In genomic region chr3:126259411-126260391, GRCh38 we compare ENCODE assay signal across 8 cellular contexts.
DNase-seq lines count a peak whose midpoint lies in the region; ATAC-seq and TF ChIP-seq lines count a peak whose summit lies in the region.

No MANE protein-coding gene starts in this region.

- DNase-seq in stimulated activated CD4-positive, alpha-beta T cell treated with anti-CD3 and anti-CD28 coated beads, Interleukin-4, amount 100 ng/mL, for 48 hours (ENCODE audit: low read depth in 2 of 2): peak; percentile 4 to 9
- no peak for DNase-seq in stimulated activated CD4-positive, alpha-beta T cell treated with anti-CD3 and anti-CD28 coated beads, Interleukin-4, amount 100 ng/mL, for 4 hours
- DNase-seq in left cardiac atrium (peak; percentile 63), mesothelial cell of epicardium (ENCODE audit: low spot score in 2 of 2, unreplicated experiment in 2 of 2) (no peak), DMS114 treated with DMSO at 0.1 percent for 48 hours (lab: John Stamatoyannopoulos, UW; ENCODE audit: unreplicated experiment) (no peak)
- peak; percentile 49 for DNase-seq in stimulated activated CD8-positive, alpha-beta memory T cell treated with anti-CD3 and anti-CD28 coated beads, Interleukin-4, amount 100 ng/mL, for 48 hours
- DNase-seq in effector memory CD8-positive, alpha-beta T cell: no peak

- peak; percentile 83 to 90 for ATAC-seq in left cardiac atrium
- ATAC-seq in effector memory CD8-positive, alpha-beta T cell (replicated peaks): no peak

- peaks cover 14% of the 10 kb centered on the region for H3K4me1 Mint-ChIP-seq in mesothelial cell of epicardium
- H3K4me1 Mint-ChIP-seq in effector memory CD8-positive, alpha-beta T cell (ENCODE audit: low read depth in 2 of 2): peaks cover 2 to 8% of the 10 kb centered on the region in 2 donors

- no peak overlapping the region for H3K27ac Mint-ChIP-seq in mesothelial cell of epicardium
- no peak overlapping the region for H3K27ac Mint-ChIP-seq in effector memory CD8-positive, alpha-beta T cell

- intact Hi-C loops in left cardiac atrium (cut with DNase I): loop anchor here (1.0 to 5.0 kb wide), 4 partner anchors 118 to 213 kb away; no protein-coding TSS in a partner anchor

- TF ChIP-seq CTCF in VCaP (conservative IDR thresholded peaks at IDR 0.05): peak; percentile 52
- no peak for TF ChIP-seq CTCF in mesothelial cell of epicardium (IDR thresholded peaks at IDR 0.05; ENCODE audit: unreplicated experiment)

- H3K36me3 Mint-ChIP-seq in mesothelial cell of epicardium: no peaks in the 10 kb centered on the region
- H3K36me3 Mint-ChIP-seq in effector memory CD8-positive, alpha-beta T cell (ENCODE audit: insufficient read depth): peaks cover 3% of the 10 kb centered on the region

- H3K27me3 Mint-ChIP-seq in mesothelial cell of epicardium (ENCODE audit: low read depth): no peaks in the 10 kb centered on the region
- H3K27me3 Mint-ChIP-seq in effector memory CD8-positive, alpha-beta T cell: peaks cover 35 to 60% of the 10 kb centered on the region in 2 donors

- H3K4me3 Mint-ChIP-seq in mesothelial cell of epicardium: no peak overlapping the region
- no peak overlapping the region for H3K4me3 Mint-ChIP-seq in effector memory CD8-positive, alpha-beta T cell

- no peaks in the 10 kb centered on the region for H3K9me3 Mint-ChIP-seq in mesothelial cell of epicardium
- no peaks in the 10 kb centered on the region for H3K9me3 Mint-ChIP-seq in effector memory CD8-positive, alpha-beta T cell

- H3K27ac ChIP-seq in VCaP: no peak overlapping the region

Comparison
In these comparisons a context has a peak if more than half of its experiments do, and no peak if none do; other contexts are left out.
1. DNase-seq: peak in stimulated activated CD4-positive, alpha-beta T cell treated with anti-CD3 and anti-CD28 coated beads, Interleukin-4, amount 100 ng/mL, for 48 hours (2 of 2), left cardiac atrium (single experiment) and stimulated activated CD8-positive, alpha-beta memory T cell treated with anti-CD3 and anti-CD28 coated beads, Interleukin-4, amount 100 ng/mL, for 48 hours (single experiment); none in stimulated activated CD4-positive, alpha-beta T cell treated with anti-CD3 and anti-CD28 coated beads, Interleukin-4, amount 100 ng/mL, for 4 hours (0 of 2), mesothelial cell of epicardium (0 of 2), DMS114 treated with DMSO at 0.1 percent for 48 hours (single experiment) and effector memory CD8-positive, alpha-beta T cell (0 of 3).